Comparison of ENCODE assay signal across 9 cellular contexts in the genomic region with DNA sequence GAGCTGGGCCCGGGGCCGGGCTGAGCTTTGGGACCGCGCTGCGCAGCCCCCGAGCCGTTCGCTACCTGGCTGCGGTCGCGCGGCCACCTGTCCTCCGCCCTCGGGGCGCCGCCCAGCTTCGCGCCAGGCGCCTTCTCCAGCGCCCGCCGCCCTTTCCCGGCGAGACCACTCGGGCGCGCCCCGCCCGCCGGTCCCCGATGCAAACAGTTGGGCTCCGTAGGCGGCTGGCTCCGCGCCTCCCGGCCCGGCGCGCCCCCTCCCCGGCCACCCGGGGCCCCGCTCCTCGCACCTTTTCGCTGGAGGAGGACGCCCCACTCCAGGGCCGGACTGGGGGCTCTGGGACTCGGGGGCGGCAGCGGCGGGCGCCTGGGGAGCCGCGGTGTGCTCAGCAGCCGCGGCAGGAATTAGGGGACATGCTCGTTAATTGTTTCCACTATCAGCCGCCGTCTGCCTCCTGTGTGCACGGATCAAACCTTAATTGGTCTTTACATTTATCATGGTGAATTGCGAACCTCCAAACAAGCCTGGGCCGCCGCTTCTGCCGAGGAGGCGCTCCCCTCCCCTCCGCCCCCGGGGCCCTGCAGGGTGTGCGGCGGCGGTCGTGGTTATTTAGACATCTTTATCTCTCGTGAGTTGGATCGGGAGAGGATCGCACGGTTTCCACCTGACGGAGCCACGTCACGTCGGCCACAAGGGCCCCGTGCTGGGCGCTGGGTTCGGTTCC. TPM values are rescaled to one million over a fixed set of nuclear protein-coding genes. Genes with fewer than 3 reads are reported as not detected.
DNase-seq lines count a peak whose midpoint lies in the region; ATAC-seq and TF ChIP-seq lines count a peak whose summit lies in the region.
"Had no signal": no experiment of that assay in that cellular context is flagged by ENCODE, and none has a peak within 500 bp of the region (broad histone marks: within the 10 kb centered on the region; RNA-seq: fewer than 3 reads in every experiment).

No MANE protein-coding gene starts in this region.

- no peaks in the 10 kb centered on the region for H3K36me3 Mint-ChIP-seq in central memory CD8-positive, alpha-beta T cell (ENCODE audit: insufficient read depth)

- in situ Hi-C loops in G401 (cut with HindIII; ENCODE audit: low sequenced_read_pairs), result no loop called here

- no peak for TF ChIP-seq CTCF in mucosa of descending colon (IDR thresholded peaks at IDR 0.05)
- TF ChIP-seq CTCF in BE2C (IDR thresholded peaks at IDR 0.05; ENCODE audit: low read depth, low read length), result no peak

- H3K4me3 ChIP-seq in HUES48 (ENCODE audit: low read depth, low read length), result peak overlapping the region; percentile 78
- no peak overlapping the region for H3K4me3 ChIP-seq in mucosa of descending colon
- no peak overlapping the region for H3K4me3 ChIP-seq in BE2C (ENCODE audit: low read depth, low read length)

- no peaks in the 10 kb centered on the region for H3K9me3 Mint-ChIP-seq in central memory CD8-positive, alpha-beta T cell

- H3K4me1 ChIP-seq in HUES48 (ENCODE audit: control insufficient read depth, insufficient read depth, low read length), result peaks cover 9% of the 10 kb centered on the region; the same call in 1 of the 2 replicates
- H3K4me1 ChIP-seq in mucosa of descending colon (ENCODE audit: low read depth), result peaks cover 12% of the 10 kb centered on the region
- no peaks in the 10 kb centered on the region for H3K4me1 ChIP-seq in BE2C

- peak; percentile 54 for DNase-seq in G401 (ENCODE audit: low spot score)
- DNase-seq in central memory CD8-positive, alpha-beta T cell (ENCODE audit: low spot score in 2 of 2), result no peak
- peak; percentile 15 to 58 (median 44) for DNase-seq in mucosa of descending colon
- no peak for DNase-seq in OCI-M1 (lab: John Stamatoyannopoulos, UW)
- DNase-seq in BE2C, result no peak
- DNase-seq in SKM-1 treated with dmso at 0.1 percent for 144 hours (lab: John Stamatoyannopoulos, UW; ENCODE audit: unreplicated experiment), result no peak

- peak overlapping the region; percentile 18; the same call in 1 of the 2 replicates for H3K9ac ChIP-seq in HUES48 (ENCODE audit: low read depth, low read length)

- H3K9me3 ChIP-seq in HUES48 (ENCODE audit: control insufficient read depth, insufficient read depth, low read length) (no peaks in the 10 kb centered on the region), mucosa of descending colon (no peaks in the 10 kb centered on the region), BE2C (no peaks in the 10 kb centered on the region)

- H3K27ac Mint-ChIP-seq in central memory CD8-positive, alpha-beta T cell (ENCODE audit: low read depth), result no peak overlapping the region

- H3K36me3 ChIP-seq in HUES48 (ENCODE audit: control insufficient read depth, insufficient read depth, low read length) (no peaks in the 10 kb centered on the region), mucosa of descending colon (ENCODE audit: low read depth) (no peaks in the 10 kb centered on the region), BE2C (no peaks in the 10 kb centered on the region)

- peak overlapping the region; percentile 51 for H3K4me3 Mint-ChIP-seq in central memory CD8-positive, alpha-beta T cell

- peaks cover 8% of the 10 kb centered on the region for H3K4me1 Mint-ChIP-seq in central memory CD8-positive, alpha-beta T cell

- ATAC-seq in GM21360 (IDR thresholded peaks at IDR 0.05; ENCODE audit: unreplicated experiment) (peak; percentile 23), mucosa of descending colon (peak; percentile 41)
- no peak for ATAC-seq in central memory CD8-positive, alpha-beta T cell (replicated peaks; ENCODE audit: extremely low read depth, poor library complexity, severe bottlenecking)

- H3K27me3 Mint-ChIP-seq in central memory CD8-positive, alpha-beta T cell, result peaks cover 79% of the 10 kb centered on the region

- H3K27me3 ChIP-seq in HUES48 (ENCODE audit: control insufficient read depth, insufficient read depth, low read length), result peaks cover 47% of the 10 kb centered on the region
- H3K27me3 ChIP-seq in BE2C, result peaks cover 68% of the 10 kb centered on the region

- intact Hi-C loops in mucosa of descending colon (cut with DNase I, micrococcal nuclease), result loop anchor here (10.0 kb wide), 1 partner anchor 232 kb away; no protein-coding TSS in a partner anchor

- no peak overlapping the region for H3K27ac ChIP-seq in HUES48 (ENCODE audit: low read depth, low read length)

RNA-seq across cellular contexts. Expression of gene CNR1, which starts 0.9 kb away (rescaled TPM):
- not detected in 2 replicates for total RNA-seq in G401 (2014; rRNA removed; shearing (Covaris generic))
- 10 to 100 TPM in 1 of 3 donors, 1 to 10 TPM in 2; 3.5 to 17.3 (median 4.1) TPM for total RNA-seq in mucosa of descending colon
- polyA plus RNA-seq in BE2C (2012; ENCODE audit: insufficient read depth, insufficient read length, low read depth), result not detected
- total RNA-seq: fibroblast of villous mesenchyme had no signal

Comparison
In these comparisons a context has a peak if more than half of its experiments do, and no peak if none do; other contexts are left out.
1. DNase-seq: peak in G401 (single experiment) and mucosa of descending colon (3 of 3); none in central memory CD8-positive, alpha-beta T cell (0 of 2), OCI-M1 (single experiment), BE2C (single experiment) and SKM-1 treated with dmso at 0.1 percent for 144 hours (single experiment).